17 cellular contexts compared by ENCODE assay signal in the genomic region with DNA sequence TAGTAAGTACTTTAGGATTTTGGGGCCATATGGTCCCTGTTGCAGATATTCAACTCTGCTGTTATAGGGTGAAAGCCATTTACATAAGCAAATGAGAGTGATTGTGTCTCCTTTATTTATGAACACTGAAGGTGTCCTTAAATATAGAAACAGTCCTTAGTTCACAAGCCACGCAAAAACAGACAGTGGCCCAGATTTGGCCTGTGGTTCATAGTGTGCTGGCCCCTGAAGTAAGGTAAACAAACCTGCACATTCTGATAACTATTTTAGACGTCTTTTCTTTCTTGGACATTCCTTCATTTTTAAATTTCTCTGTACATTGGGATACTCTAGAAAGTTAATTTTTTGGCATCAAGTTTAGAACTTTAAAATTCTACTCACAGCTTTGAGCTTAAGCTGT. TPM values are rescaled to one million over a fixed set of nuclear protein-coding genes. Genes with fewer than 3 reads are reported as not detected.
A peak's percentile ranks its signal among the peaks of the same experiment; 100 is the strongest.
DNase-seq lines count a peak whose midpoint lies in the region; ATAC-seq, FAIRE-seq and TF ChIP-seq lines count a peak whose summit lies in the region.
"Had no signal": no experiment of that assay in that cellular context is flagged by ENCODE, and none has a peak within 500 bp of the region (broad histone marks: within the 10 kb centered on the region; RNA-seq: fewer than 3 reads in every experiment).

No MANE protein-coding gene starts in this region.

- H3K4me1 Mint-ChIP-seq in activated naive CD8-positive, alpha-beta T cell (ENCODE audit: low read depth) = peaks cover 78% of the 10 kb centered on the region
- peaks cover 58% of the 10 kb centered on the region for H3K4me1 Mint-ChIP-seq in activated naive CD8-positive, alpha-beta T cell treated with anti-CD3 and anti-CD28 coated beads for 36 hours
- peaks cover 69 to 88% (median 86%) of the 10 kb centered on the region in 3 donors for H3K4me1 Mint-ChIP-seq in CD8-positive, alpha-beta memory T cell
- H3K4me1 Mint-ChIP-seq in activated B cell treated with CpG ODN at 0.5 μM for 24 hours = peaks cover 67% of the 10 kb centered on the region

- CTCF ChIA-PET in CD8-positive, alpha-beta memory T cell (lab: Charles Lee) = interaction anchor here (1.3 kb wide), 1 partner anchor 135 kb away, joined by 3 read pairs; no protein-coding TSS in a partner anchor
- CTCF ChIA-PET in activated B cell treated with CpG ODN at 0.5 μM for 24 hours (lab: Charles Lee) = interaction anchor here (1.1 kb wide), 1 partner anchor 27 kb away, joined by 3 read pairs; no protein-coding TSS in a partner anchor

- intact Hi-C loops in activated B cell treated with CpG ODN at 0.5 μM for 24 hours (cut with micrococcal nuclease) = no loop called here

- H3K27ac Mint-ChIP-seq in activated naive CD8-positive, alpha-beta T cell = peak overlapping the region; percentile 64
- no peak overlapping the region for H3K27ac Mint-ChIP-seq in activated naive CD8-positive, alpha-beta T cell treated with anti-CD3 and anti-CD28 coated beads for 36 hours
- H3K27ac Mint-ChIP-seq in CD8-positive, alpha-beta memory T cell = peak overlapping the region in 6 of 8 donors; percentile 9 to 72 (median 34)
- peak overlapping the region; percentile 11 for H3K27ac Mint-ChIP-seq in activated B cell treated with CpG ODN at 0.5 μM for 24 hours

- no peak overlapping the region for H3K27ac ChIP-seq in CD8-positive, alpha-beta memory T cell (ENCODE audit: low read depth, low read length)
- peak overlapping the region; percentile 66 for H3K27ac ChIP-seq in neutrophil
- H3K27ac ChIP-seq in SJCRH30 = no peak overlapping the region
- H3K27ac ChIP-seq: Peyer's patch had no signal

- H3K9me3 ChIP-seq in CD8-positive, alpha-beta memory T cell (ENCODE audit: low read length) = no peaks in the 10 kb centered on the region
- H3K9me3 ChIP-seq in neutrophil (no peaks in the 10 kb centered on the region), SJCRH30 (replicated peaks) (no peaks in the 10 kb centered on the region)
- H3K9me3 ChIP-seq: Peyer's patch had no signal

- no peak for TF ChIP-seq POLR2A in GM12891 (IDR thresholded peaks at IDR 0.05; ENCODE audit: low read depth, low read length)

- H3K9me3 Mint-ChIP-seq in activated naive CD8-positive, alpha-beta T cell (ENCODE audit: low read depth) = peaks cover 3% of the 10 kb centered on the region
- H3K9me3 Mint-ChIP-seq in activated naive CD8-positive, alpha-beta T cell treated with anti-CD3 and anti-CD28 coated beads for 36 hours = peaks cover 11% of the 10 kb centered on the region
- peaks cover 0 to 5% (median 0%) of the 10 kb centered on the region in 5 donors for H3K9me3 Mint-ChIP-seq in CD8-positive, alpha-beta memory T cell
- H3K9me3 Mint-ChIP-seq in activated B cell treated with CpG ODN at 0.5 μM for 24 hours = no peaks in the 10 kb centered on the region

- H3K4me3 Mint-ChIP-seq in activated naive CD8-positive, alpha-beta T cell = no peak overlapping the region
- no peak overlapping the region for H3K4me3 Mint-ChIP-seq in activated naive CD8-positive, alpha-beta T cell treated with anti-CD3 and anti-CD28 coated beads for 36 hours
- H3K4me3 Mint-ChIP-seq in CD8-positive, alpha-beta memory T cell = peak overlapping the region in 1 of 7 donors; percentile 56
- H3K4me3 Mint-ChIP-seq in activated B cell treated with CpG ODN at 0.5 μM for 24 hours = no peak overlapping the region

- H3K27me3 ChIP-seq in CD8-positive, alpha-beta memory T cell (ENCODE audit: insufficient read depth, low read length, poor library complexity, severe bottlenecking) = no peaks in the 10 kb centered on the region
- H3K27me3 ChIP-seq in neutrophil (no peaks in the 10 kb centered on the region), SJCRH30 (no peaks in the 10 kb centered on the region)
- H3K27me3 ChIP-seq: Peyer's patch had no signal

- TF ChIP-seq CTCF in activated B cell treated with CpG ODN at 0.5 μM for 24 hours (IDR thresholded peaks at IDR 0.05) (no peak), neutrophil (IDR thresholded peaks at IDR 0.05) (no peak)

- H3K36me3 ChIP-seq in CD8-positive, alpha-beta memory T cell (ENCODE audit: insufficient read depth, low read length) = no peaks in the 10 kb centered on the region
- H3K36me3 ChIP-seq in neutrophil = no peaks in the 10 kb centered on the region
- peaks cover 9% of the 10 kb centered on the region; the same call in 1 of the 2 replicates for H3K36me3 ChIP-seq in SJCRH30
- H3K36me3 ChIP-seq: Peyer's patch had no signal

- no peak overlapping the region for H3K4me3 ChIP-seq in CD8-positive, alpha-beta memory T cell (ENCODE audit: low read length)
- H3K4me3 ChIP-seq in neutrophil (ENCODE audit: low read depth in 1 of 2, low read length in 1 of 2) = no peak overlapping the region
- no peak overlapping the region for H3K4me3 ChIP-seq in SJCRH30
- H3K4me3 ChIP-seq: Peyer's patch had no signal

- FAIRE-seq in GM12891 (lab: Jason Lieb, UNC) = no peak
- FAIRE-seq: GM12892, H54 had no signal

- peaks cover 78% of the 10 kb centered on the region for H3K4me1 ChIP-seq in CD8-positive, alpha-beta memory T cell (ENCODE audit: insufficient read depth, low read length)
- H3K4me1 ChIP-seq in neutrophil (ENCODE audit: control insufficient read depth in 1 of 2, insufficient read depth in 1 of 2, low read depth in 1 of 2, low read length in 1 of 2) (peaks cover 23 to 24% of the 10 kb centered on the region in 2 experiments), SJCRH30 (no peaks in the 10 kb centered on the region)

- no peaks in the 10 kb centered on the region for H3K27me3 Mint-ChIP-seq in activated naive CD8-positive, alpha-beta T cell
- no peaks in the 10 kb centered on the region for H3K27me3 Mint-ChIP-seq in activated naive CD8-positive, alpha-beta T cell treated with anti-CD3 and anti-CD28 coated beads for 36 hours
- no peaks in the 10 kb centered on the region for H3K27me3 Mint-ChIP-seq in CD8-positive, alpha-beta memory T cell
- H3K27me3 Mint-ChIP-seq in activated B cell treated with CpG ODN at 0.5 μM for 24 hours = no peaks in the 10 kb centered on the region
- H3K27me3 Mint-ChIP-seq: CD4-positive, alpha-beta memory T cell had no signal

- POLR2A ChIA-PET in CD8-positive, alpha-beta memory T cell (lab: Charles Lee) = no interaction called here
- POLR2A ChIA-PET in activated B cell treated with CpG ODN at 0.5 μM for 24 hours (lab: Charles Lee) = interaction anchor here (0.6 to 1.6 kb wide), 2 partner anchors 12 to 80 kb away, joined by 3 read pairs; no protein-coding TSS in a partner anchor

- ATAC-seq in activated B cell treated with CpG ODN at 0.5 μM for 24 hours (ENCODE audit: low read depth) = no peak

- peaks cover 15% of the 10 kb centered on the region for H3K36me3 Mint-ChIP-seq in activated naive CD8-positive, alpha-beta T cell
- H3K36me3 Mint-ChIP-seq in activated naive CD8-positive, alpha-beta T cell treated with anti-CD3 and anti-CD28 coated beads for 36 hours = peaks cover 54% of the 10 kb centered on the region
- peaks cover 5 to 22% (median 8%) of the 10 kb centered on the region in 3 donors for H3K36me3 Mint-ChIP-seq in CD8-positive, alpha-beta memory T cell
- H3K36me3 Mint-ChIP-seq in activated B cell treated with CpG ODN at 0.5 μM for 24 hours (ENCODE audit: low read depth) = peaks cover 21% of the 10 kb centered on the region

- no peak for DNase-seq in activated naive CD8-positive, alpha-beta T cell treated with anti-CD3 and anti-CD28 coated beads for 36 hours
- no peak for DNase-seq in CD8-positive, alpha-beta memory T cell
- DNase-seq in activated B cell treated with CpG ODN at 0.5 μM for 24 hours = no peak
- DNase-seq in GM12891 (ENCODE audit: insufficient read length, low spot score) = no peak
- DNase-seq in SJCRH30 = no peak
- DNase-seq: Calu3; CD4-positive, alpha-beta memory T cell; DMS153; Karpas-422; NCI-H1694 treated with DMSO at 0.1 percent for 48 hours; NCI-H446; NCI-H526; Peyer's patch had no signal

TF ChIP-seq in GM12891, 5 proteins besides CTCF, POLR2A, EP300 and RAD21:
- TF ChIP-seq POU2F2 (IDR thresholded peaks at IDR 0.05; ENCODE audit: low read depth, low read length) (no peak), TAF1 (IDR thresholded peaks at IDR 0.05; ENCODE audit: low read depth, low read length) (no peak), SPI1 (IDR thresholded peaks at IDR 0.05; ENCODE audit: low read depth, low read length) (no peak), PAX5 (IDR thresholded peaks at IDR 0.05; ENCODE audit: insufficient read depth, low read length, severe bottlenecking) (no peak)
TF ChIP-seq in GM12891: peak in this region for 0.

RNA-seq across cellular contexts. Expression of a gene that starts 23.5 kb away (rescaled TPM):
- 100 to 1,000 TPM; 150 to 154 TPM for total RNA-seq in activated naive CD8-positive, alpha-beta T cell treated with anti-CD3 and anti-CD28 coated beads for 36 hours
- 100 to 1,000 TPM; 252 to 256 TPM for total RNA-seq in CD8-positive, alpha-beta memory T cell
- 60.8 TPM for polyA plus RNA-seq in CD8-positive, alpha-beta memory T cell
- 92.4 and 93.8 TPM in 2 replicates for total RNA-seq in activated B cell treated with CpG ODN at 0.5 μM for 24 hours
- 120 TPM for polyA plus RNA-seq in GM12891 (2012; ENCODE audit: low read depth, missing spikeins)
- total RNA-seq in SJCRH30 (2014; rRNA removed; shearing (Covaris generic)) = 33.8 and 39.0 TPM in 2 replicates
